ENCODE assay signal across 9 cellular contexts in genomic region chr15:101242160-101242998, GRCh38. TPM values are rescaled to one million over a fixed set of nuclear protein-coding genes. Genes with fewer than 3 reads are reported as not detected.
DNase-seq lines count a peak whose midpoint lies in the region; ATAC-seq and TF ChIP-seq lines count a peak whose summit lies in the region.
"Had no signal": no experiment of that assay in that cellular context is flagged by ENCODE, and none has a peak within 500 bp of the region (broad histone marks: within the 10 kb centered on the region; RNA-seq: fewer than 3 reads in every experiment).

No MANE protein-coding gene starts in this region.

- peaks cover 60% of the 10 kb centered on the region for H3K4me1 ChIP-seq in DND-41 (ENCODE audit: insufficient read depth, low read length)
- peaks cover 34% of the 10 kb centered on the region for H3K4me1 ChIP-seq in IMR-90 (ENCODE audit: control insufficient read depth, insufficient read depth, low read length)
- H3K4me1 ChIP-seq in fibroblast of lung (ENCODE audit: control insufficient read depth, extremely low read depth, insufficient read depth, low read length): peaks cover 39% of the 10 kb centered on the region

- H3K4ac ChIP-seq in IMR-90 (ENCODE audit: low read depth, low read length): 0 out of 2 replicates have a peak overlapping the region, but pooled peaks have one; percentile 15

- peak; percentile 83 for DNase-seq in DND-41
- peak; percentile 59 for DNase-seq in IMR-90
- DNase-seq in activated CD4-positive, alpha-beta T cell treated with anti-CD3 and anti-CD28 coated beads, Interleukin-2, amount 50 U/mL, for 1 hour: peak; percentile 31
- peak in 1 of 2 donors; percentile 77 for DNase-seq in fibroblast of lung (ENCODE audit: low read depth in 2 of 2)
- DNase-seq in stimulated activated CD8-positive, alpha-beta memory T cell treated with anti-CD3 and anti-CD28 coated beads, Interleukin-2, amount 100 ng/mL, for 1 hour (ENCODE audit: low read depth in 2 of 2): peak; percentile 19 to 53
- DNase-seq in progenitor cell of endocrine pancreas (ENCODE audit: low spot score, unreplicated experiment): no peak
- no peak for DNase-seq in hypothalamus (lab: John Stamatoyannopoulos, UW)

- H3K79me2 ChIP-seq in DND-41 (ENCODE audit: insufficient read depth, low read length) (peaks cover 96% of the 10 kb centered on the region), fibroblast of lung (ENCODE audit: control insufficient read depth, insufficient read depth, low read length) (peaks cover 99% of the 10 kb centered on the region)

- intact Hi-C loops in IMR-90 (cut with micrococcal nuclease): loop anchor here (5.0 kb wide), 1 partner anchor 35 kb away; no protein-coding TSS in a partner anchor

- H4K20me1 ChIP-seq in DND-41 (ENCODE audit: insufficient read depth, low read length): peaks cover 18% of the 10 kb centered on the region
- peaks cover 99% of the 10 kb centered on the region for H4K20me1 ChIP-seq in IMR-90 (ENCODE audit: insufficient read depth, low read length)
- no peaks in the 10 kb centered on the region for H4K20me1 ChIP-seq in fibroblast of lung (ENCODE audit: control insufficient read depth, extremely low read depth, insufficient read depth, low read length)

- no peaks in the 10 kb centered on the region for H3K27me3 Mint-ChIP-seq in progenitor cell of endocrine pancreas

- no peak overlapping the region for H2BK5ac ChIP-seq in IMR-90 (ENCODE audit: low read depth, low read length, poor library complexity, severe bottlenecking)

- H3K23ac ChIP-seq in IMR-90 (ENCODE audit: low read depth, low read length): peak overlapping the region; percentile 50; the same call in 1 of the 2 replicates

- H3K4me2 ChIP-seq in DND-41 (ENCODE audit: insufficient read depth, low read length) (peak overlapping the region; percentile 53), IMR-90 (ENCODE audit: low read depth, low read length) (peak overlapping the region; percentile 25; the same call in 1 of the 2 replicates), fibroblast of lung (ENCODE audit: extremely low read depth, insufficient read depth, low read length) (no peak overlapping the region)

- peaks cover under 1% of the 10 kb centered on the region for H3K36me3 Mint-ChIP-seq in progenitor cell of endocrine pancreas (ENCODE audit: insufficient read depth)

- H3K27ac Mint-ChIP-seq in progenitor cell of endocrine pancreas: no peak overlapping the region

- 100% methylated on average over 2 of the region's 12 CpGs; no CpG with 5 or more reads in 1 of the 2 experiments for WGBS in IMR-90 (ENCODE audit: extremely low coverage in 2 of 2, insufficient read length in 1 of 2), 2 experiments

- H3K27me3 ChIP-seq in DND-41 (ENCODE audit: insufficient read depth, low read length, poor library complexity): no peaks in the 10 kb centered on the region
- H3K27me3 ChIP-seq in IMR-90 (ENCODE audit: control insufficient read depth, insufficient read depth, low read length): no peaks in the 10 kb centered on the region
- no peaks in the 10 kb centered on the region for H3K27me3 ChIP-seq in fibroblast of lung (ENCODE audit: control insufficient read depth, insufficient read depth, low read length)

- H3K4me3 ChIP-seq in DND-41 (ENCODE audit: low read depth in 1 of 2, low read length in 2 of 2) (peak overlapping the region in 1 of 2 experiments; percentile 11; a peak in 2 of 4 replicates), IMR-90 (ENCODE audit: insufficient read depth, low read depth, low read length) (no peak overlapping the region), fibroblast of lung (replicated peaks in 1 of 4; ENCODE audit: control extremely low read depth in 1 of 4, insufficient read depth in 1 of 4, low read depth in 3 of 4, low read length in 4 of 4) (no peak overlapping the region)

- no peak for TF ChIP-seq POLR2A in IMR-90 (IDR thresholded peaks at IDR 0.05; ENCODE audit: low read depth, low read length)

- H3K36me3 ChIP-seq in DND-41 (ENCODE audit: insufficient read depth, low read length) (peaks cover 8% of the 10 kb centered on the region), IMR-90 (ENCODE audit: control insufficient read depth, insufficient read depth, low read length) (peaks cover 14% of the 10 kb centered on the region), fibroblast of lung (ENCODE audit: control insufficient read depth, insufficient read depth, low read length) (peaks cover 3% of the 10 kb centered on the region)

- peak; percentile 88 for ATAC-seq in DND-41 (ENCODE audit: insufficient read depth, low read depth)
- peak; percentile 44 for ATAC-seq in GM19468 (IDR thresholded peaks at IDR 0.05; ENCODE audit: extremely low read depth, unreplicated experiment)
- 0 out of 2 replicates have a peak, but pooled peaks have one; percentile 7 for ATAC-seq in IMR-90 (ENCODE audit: low read depth)

- H4K8ac ChIP-seq in IMR-90 (ENCODE audit: low read depth in 2 of 2, low read length in 2 of 2): no peak overlapping the region

- H2BK20ac ChIP-seq in IMR-90 (ENCODE audit: low read depth, low read length): no peak overlapping the region

- no peak overlapping the region; the same call in 1 of the 2 replicates for H2AK5ac ChIP-seq in IMR-90 (ENCODE audit: low read depth, low read length)

- 0 out of 2 replicates have a peak overlapping the region, but pooled peaks have one; percentile 32 for H2BK120ac ChIP-seq in IMR-90 (ENCODE audit: low read depth, low read length)

- TF ChIP-seq RAD21 in IMR-90 (IDR thresholded peaks at IDR 0.05; ENCODE audit: low read length): no peak

- no peak overlapping the region for H3K4me3 Mint-ChIP-seq in progenitor cell of endocrine pancreas (ENCODE audit: low read depth)

- no peak overlapping the region for H2AFZ ChIP-seq in DND-41 (ENCODE audit: low read depth, low read length)
- no peak overlapping the region for H2AFZ ChIP-seq in IMR-90 (replicated peaks; ENCODE audit: low read length, poor library complexity)
- H2AFZ ChIP-seq in fibroblast of lung (ENCODE audit: low read length): no peak overlapping the region

- no peaks in the 10 kb centered on the region for H3K9me3 Mint-ChIP-seq in progenitor cell of endocrine pancreas (ENCODE audit: low read depth)
- H3K9me3 Mint-ChIP-seq: nephron had no signal

- CTCF ChIA-PET in IMR-90 (lab: Yijun Ruan, JAX): no interaction called here

- no peak overlapping the region for H4K91ac ChIP-seq in IMR-90 (ENCODE audit: insufficient read depth, low read depth, low read length)

- no peak overlapping the region for H3K18ac ChIP-seq in IMR-90 (ENCODE audit: low read depth, low read length)

- peaks cover 4 to 73% of the 10 kb centered on the region in 2 experiments; a peak in 2 of 4 replicates for H3K79me1 ChIP-seq in IMR-90 (ENCODE audit: low read depth in 1 of 2, low read length in 2 of 2)

- no peak overlapping the region for H2AK9ac ChIP-seq in IMR-90 (replicated peaks; ENCODE audit: low read depth, low read length, poor library complexity)

- no peak overlapping the region for H2BK15ac ChIP-seq in IMR-90 (ENCODE audit: low read depth, low read length)

- no peak overlapping the region for H4K5ac ChIP-seq in IMR-90 (ENCODE audit: low read depth, low read length)

- H3K9me3 ChIP-seq in DND-41 (ENCODE audit: insufficient read depth, low read length, severe bottlenecking) (no peaks in the 10 kb centered on the region), IMR-90 (ENCODE audit: control insufficient read depth, insufficient read depth, low read length) (no peaks in the 10 kb centered on the region), fibroblast of lung (ENCODE audit: control insufficient read depth, insufficient read depth, low read depth, low read length) (no peaks in the 10 kb centered on the region)

- H3K56ac ChIP-seq in IMR-90 (ENCODE audit: extremely low read depth, insufficient read depth, low read length): no peak overlapping the region

- peak overlapping the region; percentile 89 for H3K27ac ChIP-seq in DND-41 (ENCODE audit: low read length)
- H3K27ac ChIP-seq in IMR-90 (ENCODE audit: insufficient read depth, low read length): peak overlapping the region; percentile 27; the same call in 1 of the 2 replicates
- H3K27ac ChIP-seq in fibroblast of lung (ENCODE audit: insufficient read depth, low read length): peak overlapping the region; percentile 18

- no TSS peak for BruUV-seq in IMR-90 (replicated peaks; lab: Mats Ljungman, UMichigan)

- in situ Hi-C loops in IMR-90 (cut with MboI; ENCODE audit: low sequenced_read_pairs): no loop called here

- POLR2A ChIA-PET in IMR-90 (lab: Charles Lee; ENCODE audit: unreplicated experiment): no interaction called here

- H3K4me1 Mint-ChIP-seq in progenitor cell of endocrine pancreas (ENCODE audit: low read depth): peaks cover 26% of the 10 kb centered on the region

- dilution Hi-C loops in IMR-90 (cut with HindIII; ENCODE audit: low sequenced_read_pairs, unreplicated experiment): no loop called here

- peak overlapping the region; percentile 41 for H3K9ac ChIP-seq in DND-41 (ENCODE audit: low read depth, low read length)
- no peak overlapping the region for H3K9ac ChIP-seq in IMR-90 (ENCODE audit: low read depth, low read length)
- no peak overlapping the region for H3K9ac ChIP-seq in fibroblast of lung (ENCODE audit: insufficient read depth, low read length)

- no peak for TF ChIP-seq CTCF in DND-41 (IDR thresholded peaks at IDR 0.05; ENCODE audit: borderline replicate concordance, extremely low read depth, low read length, poor library complexity, severe bottlenecking)
- TF ChIP-seq CTCF in IMR-90 (conservative IDR thresholded peaks at IDR 0.05; ENCODE audit: low read depth, low read length): no peak
- TF ChIP-seq CTCF in fibroblast of lung (conservative IDR thresholded peaks at IDR 0.05 in 1 of 2, IDR thresholded peaks at IDR 0.05 in 1 of 2; ENCODE audit: low read depth in 1 of 2, low read length in 2 of 2): no peak
- TF ChIP-seq CTCF in progenitor cell of endocrine pancreas (IDR thresholded peaks at IDR 0.05; ENCODE audit: unreplicated experiment): no peak

- peaks cover 41% of the 10 kb centered on the region for H3K9me1 ChIP-seq in IMR-90 (ENCODE audit: insufficient read depth, low read length)

- 0 out of 2 replicates have a peak overlapping the region, but pooled peaks have one; percentile 14 for H3K14ac ChIP-seq in IMR-90 (replicated peaks; ENCODE audit: low read depth, low read length)

RNA-seq across cellular contexts. Expression of gene CHSY1, which starts 9.5 kb away (rescaled TPM):
- total RNA-seq in IMR-90 (2012; rRNA removed): 53.2 and 55.3 TPM in 2 replicates
- 40.5 and 40.9 TPM in 2 replicates for polyA plus RNA-seq in IMR-90 (2012; rRNA removed)
- polyA plus RNA-seq in IMR-90 (2012; cell fraction: cytosol; rRNA removed): 12.6 and 25.0 TPM in 2 replicates
- polyA plus RNA-seq in IMR-90 (2012; cell fraction: nucleus; rRNA removed; ENCODE audit: low replicate concordance): 7.3 and 45.0 TPM in 2 replicates
- total RNA-seq in fibroblast of lung: 26.7 and 28.6 TPM in 2 replicates
- 52.1 and 57.0 TPM in 2 replicates for polyA plus RNA-seq in fibroblast of lung
- 33.9 and 40.6 TPM in 2 replicates for polyA plus RNA-seq in fibroblast of lung (2012)
- polyA minus RNA-seq in fibroblast of lung (ENCODE audit: low replicate concordance): 31.2 and 42.2 TPM in 2 replicates
- total RNA-seq in progenitor cell of endocrine pancreas: 33.2 and 36.7 TPM in 2 replicates

RNA-seq across cellular contexts. Expression of gene SELENOS, which starts 34.9 kb away (rescaled TPM):
- total RNA-seq in IMR-90 (2012; rRNA removed) (39.8 and 67.5 TPM in 2 replicates), fibroblast of lung (59.8 and 66.2 TPM in 2 replicates), progenitor cell of endocrine pancreas (44.7 and 51.9 TPM in 2 replicates)
- polyA plus RNA-seq in IMR-90 (2012; rRNA removed) (73.9 and 77.1 TPM in 2 replicates), fibroblast of lung (105 and 130 TPM in 2 replicates)
- 61.9 and 89.3 TPM in 2 replicates for polyA plus RNA-seq in IMR-90 (2012; cell fraction: cytosol; rRNA removed)
- 72.4 and 84.7 TPM in 2 replicates for polyA plus RNA-seq in IMR-90 (2012; cell fraction: nucleus; rRNA removed; ENCODE audit: low replicate concordance)
- polyA plus RNA-seq in fibroblast of lung (2012): 73.5 and 86.1 TPM in 2 replicates
- polyA minus RNA-seq in fibroblast of lung (ENCODE audit: low replicate concordance): 14.9 and 19.2 TPM in 2 replicates

RNA-seq across cellular contexts. Expression of gene SNRPA1, which starts 52.7 kb away (rescaled TPM):
- total RNA-seq in IMR-90 (2012; rRNA removed) (37.1 and 47.5 TPM in 2 replicates), fibroblast of lung (7.7 and 12.9 TPM in 2 replicates), progenitor cell of endocrine pancreas (70.6 and 78.6 TPM in 2 replicates)
- polyA plus RNA-seq in IMR-90 (2012; rRNA removed) (75.8 and 79.9 TPM in 2 replicates), fibroblast of lung (90.3 and 118 TPM in 2 replicates)
- polyA plus RNA-seq in IMR-90 (2012; cell fraction: cytosol; rRNA removed): 32.8 and 36.8 TPM in 2 replicates
- 24.2 and 105 TPM in 2 replicates for polyA plus RNA-seq in IMR-90 (2012; cell fraction: nucleus; rRNA removed; ENCODE audit: low replicate concordance)
- 55.7 and 70.8 TPM in 2 replicates for polyA plus RNA-seq in fibroblast of lung (2012)
- 5.2 and 5.3 TPM in 2 replicates for polyA minus RNA-seq in fibroblast of lung (ENCODE audit: low replicate concordance)

Comparison
In these comparisons a context has a peak if more than half of its experiments do, and no peak if none do; other contexts are left out.
1. ATAC-seq: peak in every context shown above with its lines; median percentile 88 in DND-41; 44 in GM19468; 7 in IMR-90.
2. DNase-seq: peak in DND-41 (single experiment), IMR-90 (single experiment), activated CD4-positive, alpha-beta T cell treated with anti-CD3 and anti-CD28 coated beads, Interleukin-2, amount 50 U/mL, for 1 hour (single experiment) and stimulated activated CD8-positive, alpha-beta memory T cell treated with anti-CD3 and anti-CD28 coated beads, Interleukin-2, amount 100 ng/mL, for 1 hour (2 of 2); none in progenitor cell of endocrine pancreas (single experiment) and hypothalamus (0 of 51).
3. H3K27ac ChIP-seq: peak in every context shown above with its lines; median percentile 89 in DND-41; 27 in IMR-90; 18 in fibroblast of lung.